14 cellular contexts compared by ENCODE assay signal in the genomic region with DNA sequence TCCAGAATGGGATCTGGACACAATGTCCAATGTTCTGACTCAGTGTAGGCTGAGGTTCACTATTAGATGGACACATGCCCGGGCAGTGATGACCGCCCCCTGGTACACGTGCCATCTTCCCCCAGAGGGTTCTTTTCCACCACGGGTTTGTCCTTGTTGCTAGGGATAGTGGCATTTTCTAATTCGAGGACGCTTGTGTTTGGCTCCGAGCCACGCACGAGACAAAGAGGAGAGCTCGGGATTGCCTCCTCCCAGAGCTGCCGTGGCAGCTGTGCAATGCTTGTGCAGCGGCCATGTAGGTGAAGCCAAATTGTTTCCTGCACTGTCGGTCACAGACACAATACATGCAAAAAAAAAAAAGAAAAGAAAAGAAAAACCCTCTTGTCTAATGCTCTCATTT.
DNase-seq lines count a peak whose midpoint lies in the region.
"Had no signal": no experiment of that assay in that cellular context is flagged by ENCODE, and none has a peak within 500 bp of the region (broad histone marks: within the 10 kb centered on the region; RNA-seq: fewer than 3 reads in every experiment).

No MANE protein-coding gene starts in this region.

- DNase-seq in DMS79 treated with DMSO at 0.1 percent for 48 hours (lab: John Stamatoyannopoulos, UW) (peak; percentile 28), DMS79 (lab: John Stamatoyannopoulos, UW) (no peak), NCI-H1105 (lab: John Stamatoyannopoulos, UW) (peak; percentile 58), NCI-H345 (lab: John Stamatoyannopoulos, UW) (peak; percentile 82), midbrain (lab: John Stamatoyannopoulos, UW) (peak; percentile 45), iPS-NIHi7 (ENCODE audit: extremely low spot score) (no peak), NAMALWA (ENCODE audit: low spot score) (no peak), DMS114 treated with DMSO at 0.1 percent for 48 hours (lab: John Stamatoyannopoulos, UW; ENCODE audit: unreplicated experiment) (no peak)
- DNase-seq: CD8-positive, alpha-beta T cell; EL; MV-4-11; NCI-H187 treated with DMSO at 0.1 percent for 48 hours; NCI-H446; NCI-H82 had no signal

Comparison
In these comparisons a context has a peak if more than half of its experiments do, and no peak if none do; other contexts are left out.
1. DNase-seq: peak in DMS79 treated with DMSO at 0.1 percent for 48 hours (single experiment), NCI-H1105 (single experiment), NCI-H345 (single experiment) and midbrain (single experiment); none in DMS79 (single experiment), iPS-NIHi7 (single experiment), NAMALWA (single experiment) and DMS114 treated with DMSO at 0.1 percent for 48 hours (single experiment).